ENCODE assay signal across 16 cellular contexts in genomic region chr19:45305007-45305406, GRCh38. TPM values are rescaled to one million over a fixed set of nuclear protein-coding genes. Genes with fewer than 3 reads are reported as not detected.
DNase-seq lines count a peak whose midpoint lies in the region; ATAC-seq, FAIRE-seq and TF ChIP-seq lines count a peak whose summit lies in the region.
"Had no signal": no experiment of that assay in that cellular context is flagged by ENCODE, and none has a peak within 500 bp of the region (broad histone marks: within the 10 kb centered on the region; RNA-seq: fewer than 3 reads in every experiment).

No MANE protein-coding gene starts in this region.

- 85% methylated on average over 4 of the region's 4 CpGs; no CpG with 5 or more reads in 1 of the 2 experiments for WGBS in H1 (ENCODE audit: extremely low coverage in 1 of 2, insufficient coverage in 1 of 2, insufficient read length in 1 of 2, insufficient replicate concordance in 2 of 2, low coverage in 1 of 2, low lambda C conversion rate in 2 of 2, missing lambda C conversion rate in 1 of 2), 2 experiments
- WGBS in psoas muscle, 3 donors: 20 to 26% (median 23%) methylated on average over 4 of the region's 4 CpGs

- H3K4ac ChIP-seq in H1 (replicated peaks; ENCODE audit: insufficient read length, low read depth, low read length): no peak overlapping the region

- H3K27me3 ChIP-seq in H1 (replicated peaks in 1 of 4; ENCODE audit: control insufficient read depth in 3 of 4, extremely low read depth in 1 of 4, insufficient read depth in 3 of 4, low read length in 3 of 4): peaks cover 0 to 13% (median 10%) of the 10 kb centered on the region in 4 experiments; a peak in 3 of 7 replicates
- no peaks in the 10 kb centered on the region for H3K27me3 ChIP-seq in psoas muscle (ENCODE audit: insufficient read depth in 3 of 3, low read length in 2 of 3)
- H3K27me3 ChIP-seq in Caco-2 (replicated peaks; ENCODE audit: control insufficient read depth, insufficient read depth, low read length): no peaks in the 10 kb centered on the region
- H3K27me3 ChIP-seq: MG63 had no signal

- H3K14ac ChIP-seq in H1 (ENCODE audit: insufficient read length): no peak overlapping the region

- peak; percentile 24 to 52 (median 26) for ATAC-seq in psoas muscle

- H4K5ac ChIP-seq in H1 (ENCODE audit: insufficient read length, low read depth, low read length): no peak overlapping the region

- intact Hi-C loops in psoas muscle (cut with DNase I): no loop called here
- intact Hi-C loops in Caco-2 (cut with micrococcal nuclease; ENCODE audit: unreplicated experiment): no loop called here

- no peaks in the 10 kb centered on the region for H3K4me1 ChIP-seq in HEK293 (ENCODE audit: control insufficient read depth, insufficient read depth, low read length)
- no peaks in the 10 kb centered on the region; a peak in 2 of 7 replicates for H3K4me1 ChIP-seq in H1 (replicated peaks in 1 of 4; ENCODE audit: control insufficient read depth in 3 of 4, insufficient read depth in 4 of 4, low read length in 3 of 4)
- H3K4me1 ChIP-seq in psoas muscle: peaks cover 18% of the 10 kb centered on the region
- H3K4me1 ChIP-seq in Caco-2: no peaks in the 10 kb centered on the region

- no peak overlapping the region for H2BK12ac ChIP-seq in H1 (ENCODE audit: low read depth, low read length)

- H3K9me3 ChIP-seq in HEK293 (ENCODE audit: control insufficient read depth, insufficient read depth, low read depth, low read length): no peaks in the 10 kb centered on the region
- no peaks in the 10 kb centered on the region for H3K9me3 ChIP-seq in H1 (ENCODE audit: insufficient read depth in 2 of 2, low read depth in 1 of 2, low read length in 1 of 2)
- peaks cover 5% of the 10 kb centered on the region for H3K9me3 ChIP-seq in psoas muscle
- H3K9me3 ChIP-seq in Caco-2: 0 out of 2 replicates have a peak, but pooled peaks cover 2% of the 10 kb centered on the region
- H3K9me3 ChIP-seq: MG63 had no signal

- no peak overlapping the region for H2AFZ ChIP-seq in H1 (ENCODE audit: low read length)
- H2AFZ ChIP-seq: PC-9 had no signal

- no peak overlapping the region; the same call in 1 of the 2 replicates for H2BK5ac ChIP-seq in H1 (ENCODE audit: low read depth, low read length)

- no peak for TF ChIP-seq EP300 in H1 (IDR thresholded peaks at IDR 0.05; ENCODE audit: borderline replicate concordance in 1 of 2, low read depth in 2 of 2, low read length in 2 of 2)

- no peak overlapping the region for H2BK15ac ChIP-seq in H1 (ENCODE audit: low read length)

- H3K9ac ChIP-seq in H1 (replicated peaks in 1 of 4; ENCODE audit: extremely low read depth in 1 of 4, low read depth in 3 of 4, low read length in 3 of 4): no peak overlapping the region

- H2BK20ac ChIP-seq in H1 (ENCODE audit: low read length): no peak overlapping the region

- H3K9me3 Mint-ChIP-seq in Caco-2 (ENCODE audit: unreplicated experiment): no peaks in the 10 kb centered on the region

- H3K23ac ChIP-seq in H1 (ENCODE audit: insufficient read length): no peak overlapping the region

- H3K4me3 Mint-ChIP-seq in Caco-2 (ENCODE audit: unreplicated experiment): no peak overlapping the region
- H3K4me3 Mint-ChIP-seq: H9 had no signal

- H3K56ac ChIP-seq in H1 (replicated peaks; ENCODE audit: insufficient read length, low read depth, low read length): no peak overlapping the region

- H3K4me1 Mint-ChIP-seq in Caco-2 (ENCODE audit: low read depth, unreplicated experiment): no peaks in the 10 kb centered on the region

- H3K79me2 ChIP-seq in H1 (ENCODE audit: control insufficient read depth in 1 of 2, insufficient read depth in 2 of 2, low read length in 2 of 2): no peaks in the 10 kb centered on the region

- H3K79me1 ChIP-seq in H1 (ENCODE audit: low read depth, low read length): no peaks in the 10 kb centered on the region

- no peak overlapping the region for H4K91ac ChIP-seq in H1 (replicated peaks; ENCODE audit: insufficient read length, low read length)

- 0 out of 2 replicates have a peak overlapping the region, but pooled peaks have one; percentile 5 for H3K27ac ChIP-seq in HEK293 (ENCODE audit: extremely low read depth, low read depth, low read length)
- H3K27ac ChIP-seq in H1 (ENCODE audit: low read depth, low read length): no peak overlapping the region
- peak overlapping the region; percentile 72 for H3K27ac ChIP-seq in psoas muscle
- H3K27ac ChIP-seq: PC-9, SK-N-MC had no signal

- no peak for TF ChIP-seq RAD21 in H1 (IDR thresholded peaks at IDR 0.05 in 1 of 2, conservative IDR thresholded peaks at IDR 0.05 in 1 of 2; ENCODE audit: low read depth in 2 of 2, low read length in 2 of 2)

- H3K4me2 ChIP-seq in H1 (ENCODE audit: insufficient read depth in 1 of 2, low read depth in 2 of 2, low read length in 2 of 2): no peak overlapping the region
- H3K4me2 ChIP-seq: PC-9 had no signal

- POLR2A ChIA-PET in HEK293 (lab: Yijun Ruan, JAX) (no interaction called here), H1 (lab: Charles Lee; ENCODE audit: partially characterized antibody) (interaction anchor here (0.6 to 1.4 kb wide), 3 partner anchors 19 to 61 kb away, joined by 3 to 4 read pairs (median 3); no protein-coding TSS in a partner anchor), Caco-2 (lab: Charles Lee) (interaction anchor here (0.7 kb wide), 1 partner anchor 1901 kb away, joined by 4 read pairs; no protein-coding TSS in a partner anchor)

- CTCF ChIA-PET in HEK293 (lab: Yijun Ruan, JAX) (interaction anchor here (0.7 to 1.7 kb wide), 2 partner anchors 34 to 206 kb away, joined by 3 to 9 read pairs; no protein-coding TSS in a partner anchor), H1 (lab: Charles Lee; ENCODE audit: partially characterized antibody) (interaction anchor here (0.6 to 1.3 kb wide), 2 partner anchors 10 to 1332 kb away, joined by 3 to 6 read pairs; no protein-coding TSS in a partner anchor), Caco-2 (lab: Charles Lee) (no interaction called here)

- TF ChIP-seq POLR2A in H1 (IDR thresholded peaks at IDR 0.05; ENCODE audit: control extremely low read depth in 1 of 2, low read depth in 2 of 2, low read length in 2 of 2): peak in 1 of 2 experiments; percentile 55; a peak in 1 of 3 replicates

- no peak for DNase-seq in H1 (ENCODE audit: low read depth in 1 of 2, low spot score in 2 of 2)
- no peak for DNase-seq in psoas muscle
- no peak for DNase-seq in pons (ENCODE audit: low spot score)
- no peak for DNase-seq in GM10266 (ENCODE audit: extremely low spot score)
- DNase-seq in Caco-2: no peak
- DNase-seq: C1 segment of cervical spinal cord, DMS 273 treated with DMSO at 0.1 percent for 48 hours, MG63, NCI-H1092, NCI-H2081 treated with DMSO at 0.1 percent for 48 hours, NCI-H524, PC-9 had no signal

- TF ChIP-seq CTCF in HEK293 (tag by site-specific recombination; IDR thresholded peaks at IDR 0.05) (no peak), H1 (IDR thresholded peaks at IDR 0.05; ENCODE audit: control extremely low read depth in 1 of 3, insufficient read depth in 1 of 3, low read depth in 1 of 3, low read length in 3 of 3) (no peak), psoas muscle (IDR thresholded peaks at IDR 0.05) (no peak), GM10266 (IDR thresholded peaks at IDR 0.05; ENCODE audit: control insufficient read depth, insufficient read depth, low read depth, missing control alignments) (no peak), Caco-2 (IDR thresholded peaks at IDR 0.05; ENCODE audit: insufficient read depth in 1 of 2, low read depth in 1 of 2, low read length in 1 of 2, severe bottlenecking in 1 of 2, unreplicated experiment in 1 of 2) (no peak)

- no peak overlapping the region for H4K8ac ChIP-seq in H1 (ENCODE audit: extremely low read depth, insufficient read depth, low read length)

- H4K20me1 ChIP-seq in H1 (replicated peaks in 1 of 2; ENCODE audit: control insufficient read depth in 1 of 2, insufficient read depth in 2 of 2, low read length in 2 of 2): no peaks in the 10 kb centered on the region

- no TSS peak for BruUV-seq in Caco-2 (replicated peaks; lab: Mats Ljungman, UMichigan)

- no peaks in the 10 kb centered on the region; the same call in 1 of the 2 replicates for H3K23me2 ChIP-seq in H1 (ENCODE audit: low read depth, low read length)

- H2AK5ac ChIP-seq in H1 (ENCODE audit: low read depth, low read length): no peak overlapping the region

- peaks cover 13% of the 10 kb centered on the region for H3K36me3 Mint-ChIP-seq in Caco-2 (ENCODE audit: insufficient read depth, unreplicated experiment)

- no peak for FAIRE-seq in H1 (lab: Jason Lieb, UNC)

- no peaks in the 10 kb centered on the region for H3K27me3 Mint-ChIP-seq in Caco-2 (ENCODE audit: insufficient read depth, unreplicated experiment)

- H3K18ac ChIP-seq in H1 (ENCODE audit: extremely low read depth, low read length): no peak overlapping the region

- H3K27ac Mint-ChIP-seq in Caco-2 (ENCODE audit: unreplicated experiment): no peak overlapping the region
- H3K27ac Mint-ChIP-seq: H9 had no signal

- H3K36me3 ChIP-seq in HEK293 (ENCODE audit: control insufficient read depth in 2 of 2, insufficient read depth in 1 of 2, low read length in 2 of 2) (peaks cover 3 to 15% of the 10 kb centered on the region in 2 experiments; a peak in 2 of 3 replicates), H1 (ENCODE audit: control insufficient read depth in 2 of 4, insufficient read depth in 4 of 4, low read length in 3 of 4) (no peaks in the 10 kb centered on the region; a peak in 1 of 8 replicates), psoas muscle (ENCODE audit: insufficient read depth in 1 of 2, low read depth in 1 of 2) (peaks cover 0 to 37% of the 10 kb centered on the region in 2 donors), Caco-2 (ENCODE audit: control insufficient read depth, insufficient read depth, low read length) (no peaks in the 10 kb centered on the region)

- no peak overlapping the region for H2BK120ac ChIP-seq in H1 (replicated peaks; ENCODE audit: low read depth, low read length)

- H3K4me3 ChIP-seq in HEK293 (ENCODE audit: low read depth, low read length) (no peak overlapping the region), H1 (ENCODE audit: extremely low read depth in 1 of 4, insufficient read depth in 2 of 4, low read depth in 3 of 4, low read length in 4 of 4) (no peak overlapping the region), psoas muscle (no peak overlapping the region), Caco-2 (ENCODE audit: low read depth, low read length) (no peak overlapping the region)
- H3K4me3 ChIP-seq: MG63, PC-9, SK-N-MC had no signal

RNA-seq across cellular contexts. Expression of gene CKM, which starts 17.7 kb away (rescaled TPM):
- not detected in 2 replicates for total RNA-seq in H1 (2021; fragmentation: NEBNext Ultra II Directional; extraction: Animal tissue kit (Norgen Biotek cat#: 25700))
- 0.08 and 0.09 TPM in 2 replicates for polyA plus RNA-seq in H1 (2011; rRNA removed)
- polyA plus RNA-seq in H1 (2011; cell fraction: cytosol; rRNA removed): 0.09 TPM
- 0.06 TPM for polyA plus RNA-seq in H1 (2011; cell fraction: nucleus; rRNA removed)
- polyA plus RNA-seq in H1 (2012, experiment 1 of 2): 0.13 to 0.28 TPM in 2 of 4 replicates, not detected in the others
- polyA plus RNA-seq in H1 (2012, experiment 2 of 2): 0.09 TPM
- 0.06 TPM for polyA plus RNA-seq in H1 (2013, experiment 1 of 2)
- 0.06 TPM for polyA plus RNA-seq in H1 (2013, experiment 2 of 2)
- polyA minus RNA-seq in H1 (2011; rRNA and poly(A)+ RNA removed): not detected in 2 replicates
- not detected for polyA minus RNA-seq in H1 (2011; cell fraction: cytosol; rRNA and poly(A)+ RNA removed)
- polyA minus RNA-seq in H1 (2011; cell fraction: nucleus; rRNA and poly(A)+ RNA removed): not detected
- total RNA-seq in psoas muscle: over 10,000 TPM in 3 of 4 donors, 1,000 to 10,000 TPM in 1; 9,755 to 16,244 (median 12,984) TPM
- over 10,000 TPM in 2 of 3 donors, 1,000 to 10,000 TPM in 1; 9,503 to 23,818 (median 21,473) TPM for polyA plus RNA-seq in psoas muscle
- not detected in 2 replicates for total RNA-seq in Caco-2 (2022)
- total RNA-seq: A673, H9, PC-9 had no signal

RNA-seq across cellular contexts. Expression of gene KLC3, which starts 35.5 kb away (rescaled TPM):
- 2.8 and 3.2 TPM in 2 replicates for total RNA-seq in H1 (2021; fragmentation: NEBNext Ultra II Directional; extraction: Animal tissue kit (Norgen Biotek cat#: 25700))
- polyA plus RNA-seq in H1 (2011; rRNA removed) (1.3 and 2.4 TPM in 2 replicates), psoas muscle (under 1 TPM in 2 of 3 donors, not detected in 1; 0.03 to 0.05 TPM)
- polyA plus RNA-seq in H1 (2011; cell fraction: cytosol; rRNA removed): 2.7 TPM
- 3.0 TPM for polyA plus RNA-seq in H1 (2011; cell fraction: nucleus; rRNA removed)
- 0.50 to 1.9 TPM (median 1.8 TPM) in 4 replicates for polyA plus RNA-seq in H1 (2012, experiment 1 of 2)
- 2.0 TPM for polyA plus RNA-seq in H1 (2012, experiment 2 of 2)
- 3.0 TPM for polyA plus RNA-seq in H1 (2013, experiment 1 of 2)
- 2.4 TPM for polyA plus RNA-seq in H1 (2013, experiment 2 of 2)
- 0.41 and 0.50 TPM in 2 replicates for polyA minus RNA-seq in H1 (2011; rRNA and poly(A)+ RNA removed)
- polyA minus RNA-seq in H1 (2011; cell fraction: cytosol; rRNA and poly(A)+ RNA removed): 1.0 TPM
- 1.00 TPM for polyA minus RNA-seq in H1 (2011; cell fraction: nucleus; rRNA and poly(A)+ RNA removed)
- total RNA-seq in psoas muscle (under 1 TPM in 2 of 4 donors, not detected in 2; 0.11 to 0.27 TPM), Caco-2 (2022) (7.1 and 10.2 TPM in 2 replicates)

RNA-seq across cellular contexts. Expression of gene MARK4, which starts 53.9 kb away (rescaled TPM):
- total RNA-seq in H1 (2021; fragmentation: NEBNext Ultra II Directional; extraction: Animal tissue kit (Norgen Biotek cat#: 25700)): 46.8 and 49.8 TPM in 2 replicates
- 12.3 and 22.4 TPM in 2 replicates for polyA plus RNA-seq in H1 (2011; rRNA removed)
- 11.8 TPM for polyA plus RNA-seq in H1 (2011; cell fraction: cytosol; rRNA removed)
- 25.0 TPM for polyA plus RNA-seq in H1 (2011; cell fraction: nucleus; rRNA removed)
- polyA plus RNA-seq in H1 (2012, experiment 1 of 2): 37.1 to 48.7 TPM (median 42.2 TPM) in 4 replicates
- 29.4 TPM for polyA plus RNA-seq in H1 (2012, experiment 2 of 2)
- polyA plus RNA-seq in H1 (2013, experiment 1 of 2): 22.0 TPM
- 21.6 TPM for polyA plus RNA-seq in H1 (2013, experiment 2 of 2)
- 27.3 and 30.2 TPM in 2 replicates for polyA minus RNA-seq in H1 (2011; rRNA and poly(A)+ RNA removed)
- 26.7 TPM for polyA minus RNA-seq in H1 (2011; cell fraction: cytosol; rRNA and poly(A)+ RNA removed)
- 19.4 TPM for polyA minus RNA-seq in H1 (2011; cell fraction: nucleus; rRNA and poly(A)+ RNA removed)
- total RNA-seq in psoas muscle: 10 to 100 TPM; 29.7 to 37.7 (median 34.4) TPM
- 10 to 100 TPM; 11.0 to 12.5 (median 12.4) TPM for polyA plus RNA-seq in psoas muscle
- total RNA-seq in Caco-2 (2022): 30.3 and 33.4 TPM in 2 replicates

RNA-seq across cellular contexts. Expression of gene EXOC3L2, which starts 59.8 kb away (rescaled TPM):
- total RNA-seq in H1 (2021; fragmentation: NEBNext Ultra II Directional; extraction: Animal tissue kit (Norgen Biotek cat#: 25700)): 1.5 and 1.6 TPM in 2 replicates
- 1.4 and 3.4 TPM in 2 replicates for polyA plus RNA-seq in H1 (2011; rRNA removed)
- 1.2 TPM for polyA plus RNA-seq in H1 (2011; cell fraction: cytosol; rRNA removed)
- 2.1 TPM for polyA plus RNA-seq in H1 (2011; cell fraction: nucleus; rRNA removed)
- 0.57 to 1.4 TPM (median 1.0 TPM) in 4 replicates for polyA plus RNA-seq in H1 (2012, experiment 1 of 2)
- polyA plus RNA-seq in H1 (2012, experiment 2 of 2): 0.75 TPM
- polyA plus RNA-seq in H1 (2013, experiment 1 of 2): 1.5 TPM
- polyA plus RNA-seq in H1 (2013, experiment 2 of 2): 1.8 TPM
- 0.16 and 0.27 TPM in 2 replicates for polyA minus RNA-seq in H1 (2011; rRNA and poly(A)+ RNA removed)
- polyA minus RNA-seq in H1 (2011; cell fraction: cytosol; rRNA and poly(A)+ RNA removed): 0.88 TPM
- 0.70 TPM for polyA minus RNA-seq in H1 (2011; cell fraction: nucleus; rRNA and poly(A)+ RNA removed)
- total RNA-seq in psoas muscle: 1 to 10 TPM in 1 of 4 donors, under 1 TPM in 3; 0.62 to 1.3 (median 0.70) TPM
- under 1 TPM; 0.17 to 0.53 (median 0.28) TPM for polyA plus RNA-seq in psoas muscle
- total RNA-seq in Caco-2 (2022): not detected in 2 replicates
- total RNA-seq: A673, PC-9 had no signal

Comparison
In these comparisons a context has a peak if more than half of its experiments do, and no peak if none do; other contexts are left out.
1. RNA of gene CKM, which starts 17.7 kb away (total RNA-seq): 9,755 to 16,244 TPM in psoas muscle; not detected in H1 and not detected in Caco-2; every median in the first group is over 1,000 times any median in the second.